ENCODE assay signal across 1 cellular context in genomic region chr16:70476272-70477020, GRCh38.
TF ChIP-seq lines count a peak whose summit lies in the region.

No MANE protein-coding gene starts in this region.

TF ChIP-seq in K562, 482 proteins besides CTCF, POLR2A, EP300 and RAD21:
- TF ChIP-seq KLF16 (IDR thresholded peaks at IDR 0.05) = no peak
- 0 out of 2 replicates have a peak, but pooled peaks have one; percentile 16 for TF ChIP-seq FOSL1 (tag; conservative IDR thresholded peaks at IDR 0.05)
- peak; percentile 35; the same call in 1 of the 2 replicates for TF ChIP-seq NFIC (IDR thresholded peaks at IDR 0.05)
- 0 out of 2 replicates have a peak, but pooled peaks have one; percentile 21 for TF ChIP-seq TFAP4 (CRISPR knock-in tag; IDR thresholded peaks at IDR 0.05; ENCODE audit: borderline replicate concordance)
